Comparison of ENCODE assay signal across 1 cellular context in genomic region chr6:131381694-131382093, GRCh38.
TF ChIP-seq lines count a peak whose summit lies in the region.

No MANE protein-coding gene starts in this region.

TF ChIP-seq in GM23338, 12 proteins besides CTCF, POLR2A, EP300 and RAD21 (continued from another document):
- TF ChIP-seq, protein P1, sequence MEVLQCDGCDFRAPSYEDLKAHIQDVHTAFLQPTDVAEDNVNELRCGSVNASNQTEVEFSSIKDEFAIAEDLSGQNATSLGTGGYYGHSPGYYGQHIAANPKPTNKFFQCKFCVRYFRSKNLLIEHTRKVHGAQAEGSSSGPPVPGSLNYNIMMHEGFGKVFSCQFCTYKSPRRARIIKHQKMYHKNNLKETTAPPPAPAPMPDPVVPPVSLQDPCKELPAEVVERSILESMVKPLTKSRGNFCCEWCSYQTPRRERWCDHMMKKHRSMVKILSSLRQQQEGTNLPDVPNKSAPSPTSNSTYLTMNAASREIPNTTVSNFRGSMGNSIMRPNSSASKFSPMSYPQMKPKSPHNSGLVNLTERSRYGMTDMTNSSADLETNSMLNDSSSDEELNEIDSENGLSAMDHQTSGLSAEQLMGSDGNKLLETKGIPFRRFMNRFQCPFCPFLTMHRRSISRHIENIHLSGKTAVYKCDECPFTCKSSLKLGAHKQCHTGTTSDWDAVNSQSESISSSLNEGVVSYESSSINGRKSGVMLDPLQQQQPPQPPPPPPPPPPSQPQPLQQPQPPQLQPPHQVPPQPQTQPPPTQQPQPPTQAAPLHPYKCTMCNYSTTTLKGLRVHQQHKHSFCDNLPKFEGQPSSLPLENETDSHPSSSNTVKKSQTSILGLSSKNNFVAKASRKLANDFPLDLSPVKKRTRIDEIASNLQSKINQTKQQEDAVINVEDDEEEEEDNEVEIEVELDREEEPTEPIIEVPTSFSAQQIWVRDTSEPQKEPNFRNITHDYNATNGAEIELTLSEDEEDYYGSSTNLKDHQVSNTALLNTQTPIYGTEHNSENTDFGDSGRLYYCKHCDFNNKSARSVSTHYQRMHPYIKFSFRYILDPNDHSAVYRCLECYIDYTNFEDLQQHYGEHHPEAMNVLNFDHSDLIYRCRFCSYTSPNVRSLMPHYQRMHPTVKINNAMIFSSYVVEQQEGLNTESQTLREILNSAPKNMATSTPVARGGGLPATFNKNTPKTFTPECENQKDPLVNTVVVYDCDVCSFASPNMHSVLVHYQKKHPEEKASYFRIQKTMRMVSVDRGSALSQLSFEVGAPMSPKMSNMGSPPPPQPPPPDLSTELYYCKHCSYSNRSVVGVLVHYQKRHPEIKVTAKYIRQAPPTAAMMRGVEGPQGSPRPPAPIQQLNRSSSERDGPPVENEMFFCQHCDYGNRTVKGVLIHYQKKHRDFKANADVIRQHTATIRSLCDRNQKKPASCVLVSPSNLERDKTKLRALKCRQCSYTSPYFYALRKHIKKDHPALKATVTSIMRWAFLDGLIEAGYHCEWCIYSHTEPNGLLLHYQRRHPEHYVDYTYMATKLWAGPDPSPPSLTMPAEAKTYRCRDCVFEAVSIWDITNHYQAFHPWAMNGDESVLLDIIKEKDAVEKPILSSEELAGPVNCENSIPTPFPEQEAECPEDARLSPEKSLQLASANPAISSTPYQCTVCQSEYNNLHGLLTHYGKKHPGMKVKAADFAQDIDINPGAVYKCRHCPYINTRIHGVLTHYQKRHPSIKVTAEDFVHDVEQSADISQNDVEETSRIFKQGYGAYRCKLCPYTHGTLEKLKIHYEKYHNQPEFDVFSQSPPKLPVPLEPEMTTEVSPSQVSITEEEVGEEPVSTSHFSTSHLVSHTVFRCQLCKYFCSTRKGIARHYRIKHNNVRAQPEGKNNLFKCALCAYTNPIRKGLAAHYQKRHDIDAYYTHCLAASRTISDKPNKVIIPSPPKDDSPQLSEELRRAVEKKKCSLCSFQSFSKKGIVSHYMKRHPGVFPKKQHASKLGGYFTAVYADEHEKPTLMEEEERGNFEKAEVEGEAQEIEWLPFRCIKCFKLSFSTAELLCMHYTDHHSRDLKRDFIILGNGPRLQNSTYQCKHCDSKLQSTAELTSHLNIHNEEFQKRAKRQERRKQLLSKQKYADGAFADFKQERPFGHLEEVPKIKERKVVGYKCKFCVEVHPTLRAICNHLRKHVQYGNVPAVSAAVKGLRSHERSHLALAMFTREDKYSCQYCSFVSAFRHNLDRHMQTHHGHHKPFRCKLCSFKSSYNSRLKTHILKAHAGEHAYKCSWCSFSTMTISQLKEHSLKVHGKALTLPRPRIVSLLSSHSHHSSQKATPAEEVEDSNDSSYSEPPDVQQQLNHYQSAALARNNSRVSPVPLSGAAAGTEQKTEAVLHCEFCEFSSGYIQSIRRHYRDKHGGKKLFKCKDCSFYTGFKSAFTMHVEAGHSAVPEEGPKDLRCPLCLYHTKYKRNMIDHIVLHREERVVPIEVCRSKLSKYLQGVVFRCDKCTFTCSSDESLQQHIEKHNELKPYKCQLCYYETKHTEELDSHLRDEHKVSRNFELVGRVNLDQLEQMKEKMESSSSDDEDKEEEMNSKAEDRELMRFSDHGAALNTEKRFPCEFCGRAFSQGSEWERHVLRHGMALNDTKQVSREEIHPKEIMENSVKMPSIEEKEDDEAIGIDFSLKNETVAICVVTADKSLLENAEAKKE (CRISPR knock-in tag; IDR thresholded peaks at IDR 0.05): no peak
